In genomic region chr3:13025090-13025489, GRCh38 we compare ENCODE assay signal across 9 cellular contexts.
DNase-seq lines count a peak whose midpoint lies in the region; ATAC-seq and TF ChIP-seq lines count a peak whose summit lies in the region.
"Had no signal": no experiment of that assay in that cellular context is flagged by ENCODE, and none has a peak within 500 bp of the region (broad histone marks: within the 10 kb centered on the region; RNA-seq: fewer than 3 reads in every experiment).

No MANE protein-coding gene starts in this region.

- H3K27me3 ChIP-seq in layer of hippocampus (ENCODE audit: control insufficient read depth, insufficient read depth, low read length) = no peaks in the 10 kb centered on the region

- no peak for TF ChIP-seq CTCF in astrocyte of the cerebellum (IDR thresholded peaks at IDR 0.05; ENCODE audit: low read depth, low read length, missing control alignments)

- CTCF ChIA-PET in HEK293T (lab: Yijun Ruan, JAX) = no interaction called here

- peak overlapping the region; percentile 13 for H3K27ac ChIP-seq in layer of hippocampus (ENCODE audit: low read depth, low read length)
- H3K27ac ChIP-seq: HL-60 had no signal

- in situ Hi-C loops in astrocyte of the cerebellum (cut with HindIII; ENCODE audit: low sequenced_read_pairs) = no loop called here

- peak; percentile 70 for DNase-seq in 8988T
- peak; percentile 57 for DNase-seq in HCEC 1CT
- DNase-seq in astrocyte of the cerebellum (ENCODE audit: low read depth) = peak; percentile 24
- no peak for DNase-seq in NCI-H446 (lab: John Stamatoyannopoulos, UW)
- DNase-seq in NCI-H2107 treated with DMSO at 0.1 percent for 48 hours (lab: John Stamatoyannopoulos, UW; ENCODE audit: unreplicated experiment) = no peak
- DNase-seq in HEK293T (ENCODE audit: extremely low spot score) = no peak

- no peak for ATAC-seq in HG02884 (IDR thresholded peaks at IDR 0.05; ENCODE audit: unreplicated experiment)

- POLR2A ChIA-PET in HEK293T (lab: Yijun Ruan, JAX) = no interaction called here

- H3K4me3 ChIP-seq in astrocyte of the cerebellum (ENCODE audit: low read depth, low read length) = no peak overlapping the region

TF ChIP-seq in HEK293T, 16 proteins besides CTCF, POLR2A, EP300 and RAD21:
- no peak for TF ChIP-seq ELF4 (IDR thresholded peaks at IDR 0.05)
- no peak for TF ChIP-seq L3MBTL2 (conservative IDR thresholded peaks at IDR 0.05)
- no peak for TF ChIP-seq CTBP1 (IDR thresholded peaks at IDR 0.05; ENCODE audit: borderline replicate concordance)
- TF ChIP-seq SP1 (IDR thresholded peaks at IDR 0.05) = no peak
- no peak for TF ChIP-seq FOXM1 (IDR thresholded peaks at IDR 0.05; ENCODE audit: borderline replicate concordance)
- no peak for TF ChIP-seq BHLHE40 (IDR thresholded peaks at IDR 0.05; ENCODE audit: borderline replicate concordance)
- TF ChIP-seq FOXK2 (IDR thresholded peaks at IDR 0.05) = no peak
- TF ChIP-seq LEF1 (IDR thresholded peaks at IDR 0.05; ENCODE audit: borderline replicate concordance) = no peak
TF ChIP-seq in HEK293T: peak in this region for 0.

Comparison
In these comparisons a context has a peak if more than half of its experiments do, and no peak if none do; other contexts are left out.
1. DNase-seq: peak in 8988T (single experiment), HCEC 1CT (single experiment) and astrocyte of the cerebellum (single experiment); none in NCI-H446 (0 of 2), NCI-H2107 treated with DMSO at 0.1 percent for 48 hours (single experiment) and HEK293T (single experiment).